25 cellular contexts compared by ENCODE assay signal in the genomic region with DNA sequence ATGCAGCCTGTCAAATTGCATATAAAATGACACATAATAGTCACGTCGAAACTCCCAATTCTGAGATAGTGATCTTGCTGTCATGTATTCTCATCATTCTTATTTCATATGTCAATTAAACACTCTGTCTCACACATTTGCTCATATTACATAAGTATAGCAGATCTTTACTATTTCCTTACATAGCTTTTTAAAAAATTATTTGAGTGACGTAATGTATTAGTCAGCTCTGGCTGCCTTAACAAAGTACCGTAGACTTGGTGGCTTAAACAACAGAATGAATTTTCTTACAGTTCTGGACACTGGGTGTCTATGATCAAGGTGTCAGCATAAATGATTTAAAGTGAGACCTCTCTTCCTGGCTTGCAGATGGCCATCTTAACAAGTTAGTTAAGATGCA.
"Had no signal": no experiment of that assay in that cellular context is flagged by ENCODE, and none has a peak within 500 bp of the region (broad histone marks: within the 10 kb centered on the region; RNA-seq: fewer than 3 reads in every experiment).

No MANE protein-coding gene starts in this region.

- H3K4me1 ChIP-seq: colonic mucosa, esophagus squamous epithelium, gastrocnemius medialis, heart right ventricle, left lung, lower lobe of right lung had no signal

- FAIRE-seq: endometrium, islet of Langerhans, keratinocyte had no signal

- ATAC-seq: effector memory CD8-positive, alpha-beta T cell; esophagus mucosa; gastrocnemius medialis; heart right ventricle; left cardiac atrium; left lung; left ventricle myocardium superior; lower lobe of right lung; mucosa of descending colon had no signal

- H3K9me3 ChIP-seq: colonic mucosa, gastrocnemius medialis, left lung, lower lobe of right lung had no signal

- H3K27ac ChIP-seq: colonic mucosa, epithelial cell of prostate, esophagus squamous epithelium, gastrocnemius medialis, heart right ventricle, left lung, lower lobe of right lung had no signal

- H3K27me3 ChIP-seq: colonic mucosa, esophagus squamous epithelium, gastrocnemius medialis, heart right ventricle, left lung had no signal

- H3K4me3 ChIP-seq: colonic mucosa, esophagus squamous epithelium, gastrocnemius medialis, heart right ventricle, left lung, lower lobe of right lung, mucosa of descending colon had no signal

- H3K36me3 ChIP-seq: colonic mucosa, esophagus squamous epithelium, gastrocnemius medialis, heart right ventricle, left lung, lower lobe of right lung had no signal

- DNase-seq: colonic mucosa; cortex of kidney; effector CD8-positive, alpha-beta T cell; effector memory CD8-positive, alpha-beta T cell; endodermal cell; erythroblast; esophagus squamous epithelium; foreskin fibroblast; foreskin melanocyte; gastrocnemius medialis; glutamatergic neuron; head of caudate nucleus; heart right ventricle; hippocampal formation; left cardiac atrium; left lung; left ventricle myocardium superior; lower lobe of right lung; mesenchymal stem cell; mucosa of descending colon had no signal
